26 cellular contexts compared by ENCODE assay signal in the genomic region with DNA sequence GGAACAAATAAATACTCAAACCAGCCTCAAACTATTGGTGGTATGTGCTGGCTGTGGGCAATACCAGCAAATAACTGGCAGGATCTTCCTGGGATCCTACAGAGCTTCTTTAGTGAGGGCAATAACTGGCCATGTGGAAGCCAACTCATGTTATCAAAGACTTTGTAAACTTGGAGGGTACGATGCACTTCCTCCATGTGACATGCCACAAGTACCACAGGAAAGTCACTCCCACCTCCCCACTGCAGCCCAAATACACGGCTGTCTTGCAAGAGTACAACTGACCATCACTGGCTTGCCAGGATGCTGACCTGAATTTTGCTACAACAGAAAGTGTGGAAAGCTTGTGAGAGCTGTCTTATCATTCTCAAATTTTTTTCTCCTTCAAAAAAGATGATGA.
"Had no signal": no experiment of that assay in that cellular context is flagged by ENCODE, and none has a peak within 500 bp of the region (broad histone marks: within the 10 kb centered on the region; RNA-seq: fewer than 3 reads in every experiment).

No MANE protein-coding gene starts in this region.

- H3K4me3 ChIP-seq: ascending aorta, body of pancreas, K562, Peyer's patch, SJSA1 had no signal

- H3K27ac ChIP-seq: ascending aorta, body of pancreas, Peyer's patch, SJSA1 had no signal

- FAIRE-seq: bronchial epithelial cell, K562, TTC549 had no signal

- H3K36me3 ChIP-seq: ascending aorta, Peyer's patch, SJSA1 had no signal

- H3K9me3 ChIP-seq: ascending aorta, body of pancreas, Peyer's patch, SJSA1 had no signal

- DNase-seq: activated CD4-positive, alpha-beta T cell treated with anti-CD3 and anti-CD28 coated beads for 48 hours; activated CD4-positive, alpha-beta T cell treated with anti-CD3 and anti-CD28 coated beads, Interleukin-2, amount 50 U/mL, for 48 hours; activated CD4-positive, CD25-positive, alpha-beta regulatory T cell treated with anti-CD3 and anti-CD28 coated beads, Interleukin-2, amount 50 U/mL, for 72 hours; activated CD8-positive, alpha-beta memory T cell treated with anti-CD3 and anti-CD28 coated beads, Interleukin-2, amount 10 ng/mL, durations not matched to agents 7 days and 5 days; activated effector memory CD4-positive, alpha-beta T cell treated with anti-CD3 and anti-CD28 coated beads, Interleukin-2, amount 50 U/mL, for 16 hours; activated naive CD4-positive, alpha-beta T cell treated with Interleukin-2 at 50 U/mL for 16 hours; activated naive CD8-positive, alpha-beta T cell treated with anti-CD3 and anti-CD28 coated beads, Interleukin-2, amount 50 U/mL, for 24 hours; activated T-cell treated with anti-CD3 and anti-CD28 coated beads, Interleukin-2, amount 50 U/mL, for 24 hours; amniotic stem cell; body of pancreas; central memory CD4-positive, alpha-beta T cell; Kasumi-1; NCI-H1048; NCI-H1930; NCI-H2171; NCI-H2227 treated with DMSO at 0.1 percent for 48 hours; NCI-H446 treated with DMSO at 0.1 percent for 48 hours; NCI-H526; NK-92 treated with Interleukin-12 subunit alpha and Interleukin-12 subunit beta, amount 100 ng/mL, for 24 hours; Peyer's patch; SHP77 had no signal

- H3K27me3 ChIP-seq: ascending aorta, body of pancreas, Peyer's patch, SJSA1 had no signal
